Comparison of ENCODE assay signal across 7 cellular contexts in genomic region chr14:106417224-106418049, GRCh38.
DNase-seq lines count a peak whose midpoint lies in the region; ATAC-seq and TF ChIP-seq lines count a peak whose summit lies in the region.

No MANE protein-coding gene starts in this region.

- peak; percentile 81 for ATAC-seq in GM18502 (IDR thresholded peaks at IDR 0.05; ENCODE audit: poor library complexity, unreplicated experiment)

- DNase-seq in HFF-Myc (ENCODE audit: extremely low read depth, low read depth) (no peak), NCI-H1930 (lab: John Stamatoyannopoulos, UW) (peak; percentile 78 to 94), activated T-cell treated with anti-CD3 and anti-CD28 coated beads for 1 hour (ENCODE audit: low read depth) (peak; percentile 79), germinal center (ENCODE audit: low spot score) (peak; percentile 85), GOT3 (lab: John Stamatoyannopoulos, UW) (no peak)
- DNase-seq in stimulated activated CD4-positive, alpha-beta T cell treated with anti-CD3 and anti-CD28 coated beads, Interleukin-4, amount 100 ng/mL, for 1 hour = peak; percentile 93

- TF ChIP-seq CTCF in HFF-Myc (IDR thresholded peaks at IDR 0.05; ENCODE audit: low read depth, low read length, missing control alignments) = peak; percentile 66

- H3K4me3 ChIP-seq in HFF-Myc (replicated peaks; ENCODE audit: low read depth, low read length) = no peak overlapping the region

Comparison
In these comparisons a context has a peak if more than half of its experiments do, and no peak if none do; other contexts are left out.
1. DNase-seq: peak in NCI-H1930 (2 of 2), activated T-cell treated with anti-CD3 and anti-CD28 coated beads for 1 hour (single experiment), germinal center (single experiment) and stimulated activated CD4-positive, alpha-beta T cell treated with anti-CD3 and anti-CD28 coated beads, Interleukin-4, amount 100 ng/mL, for 1 hour (single experiment); none in HFF-Myc (single experiment) and GOT3 (single experiment).